In the genomic region with DNA sequence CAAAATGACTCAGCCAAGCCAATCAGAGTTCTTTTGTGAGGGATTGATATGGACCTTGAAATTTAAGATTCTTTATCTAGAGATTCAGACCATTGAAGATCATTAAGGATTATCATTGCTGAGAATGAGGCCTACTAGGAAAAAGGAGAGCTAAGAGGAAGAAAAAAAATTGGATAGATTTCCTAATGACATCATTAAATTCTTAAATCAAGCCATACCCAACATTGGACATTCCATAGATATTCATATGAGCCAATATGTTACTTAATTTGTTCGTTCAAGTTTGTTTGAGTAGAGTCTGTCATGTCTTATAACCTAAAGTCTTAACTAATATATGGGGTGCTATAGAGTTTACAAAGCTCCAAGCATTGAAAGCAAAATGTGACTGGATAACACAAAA, we compare ENCODE assay signal across 25 cellular contexts.
DNase-seq lines count a peak whose midpoint lies in the region; ATAC-seq, FAIRE-seq and TF ChIP-seq lines count a peak whose summit lies in the region.
"Had no signal": no experiment of that assay in that cellular context is flagged by ENCODE, and none has a peak within 500 bp of the region (broad histone marks: within the 10 kb centered on the region; RNA-seq: fewer than 3 reads in every experiment).

No MANE protein-coding gene starts in this region.

- H4K91ac ChIP-seq in neuronal stem cell (ENCODE audit: low read depth, low read length, poor library complexity) = no peak overlapping the region

- in situ Hi-C loops in HepG2 (cut with HindIII; ENCODE audit: extremely low pct_ligation_motif_present, low pct_unique_long_range_greater_than_20kb) = no loop called here

- no peak overlapping the region for H2AK5ac ChIP-seq in neuronal stem cell (ENCODE audit: low read depth, low read length)

- no TSS peak for BruUV-seq in HepG2 (replicated peaks; lab: Mats Ljungman, UMichigan)

- H2BK12ac ChIP-seq in neuronal stem cell (ENCODE audit: low read length) = no peak overlapping the region

- DNase-seq in HepG2 (ENCODE audit: low spot score) (no peak), right lobe of liver (no peak), neuronal stem cell (ENCODE audit: low spot score) (no peak), smooth muscle cell (lab: John Stamatoyannopoulos, UW; ENCODE audit: unreplicated experiment) (no peak), ascending aorta (ENCODE audit: low spot score in 2 of 2) (no peak), tibial nerve (ENCODE audit: low spot score in 2 of 2) (no peak)
- no peak for DNase-seq in activated CD4-positive, alpha-beta T cell treated with anti-CD3 and anti-CD28 coated beads, Interleukin-2, amount 50 U/mL, for 48 hours
- DNase-seq: ACHN; BE2C; C1 segment of cervical spinal cord; CD4-positive, alpha-beta memory T cell; CD4-positive, CD25-positive, alpha-beta regulatory T cell; CD8-positive, alpha-beta memory T cell; COR-L47; DMS 273 treated with DMSO at 0.1 percent for 48 hours; DMS153; DMS79 treated with DMSO at 0.1 percent for 48 hours; GF-D8 had no signal

- H3K27ac ChIP-seq in HepG2 (ENCODE audit: extremely low read length, insufficient read depth, low read length) (no peak overlapping the region), right lobe of liver (no peak overlapping the region), mesodermal cell (ENCODE audit: low read depth, low read length, severe bottlenecking) (peak overlapping the region; percentile 82), neuronal stem cell (replicated peaks; ENCODE audit: low read length) (no peak overlapping the region), smooth muscle cell (ENCODE audit: low read depth) (peak overlapping the region; percentile 12), ascending aorta (no peak overlapping the region), tibial nerve (no peak overlapping the region)
- H3K27ac ChIP-seq: 22Rv1, BLaER1 had no signal

- H3K18ac ChIP-seq in neuronal stem cell (ENCODE audit: low read length) = no peak overlapping the region

- H3K4me3 ChIP-seq in HepG2 (replicated peaks in 1 of 3; ENCODE audit: insufficient read depth in 1 of 3, low read depth in 2 of 3, low read length in 3 of 3) = no peak overlapping the region
- H3K4me3 ChIP-seq in right lobe of liver = no peak overlapping the region
- H3K4me3 ChIP-seq in mesodermal cell (ENCODE audit: extremely low read depth, insufficient read depth, low read length, poor library complexity, severe bottlenecking) = no peak overlapping the region
- H3K4me3 ChIP-seq in neuronal stem cell (ENCODE audit: low read length in 2 of 2) = no peak overlapping the region
- no peak overlapping the region for H3K4me3 ChIP-seq in smooth muscle cell
- no peak overlapping the region for H3K4me3 ChIP-seq in ascending aorta
- no peak overlapping the region for H3K4me3 ChIP-seq in tibial nerve
- H3K4me3 ChIP-seq: BLaER1 had no signal

- ATAC-seq in HepG2 (no peak), right lobe of liver (no peak)

- H3K36me3 ChIP-seq in HepG2 (replicated peaks in 1 of 2; ENCODE audit: control insufficient read depth in 1 of 2, insufficient read depth in 2 of 2, low read length in 2 of 2) = no peaks in the 10 kb centered on the region
- H3K36me3 ChIP-seq in right lobe of liver = no peaks in the 10 kb centered on the region
- no peaks in the 10 kb centered on the region for H3K36me3 ChIP-seq in mesodermal cell (ENCODE audit: control insufficient read depth, insufficient read depth, low read length)
- H3K36me3 ChIP-seq in neuronal stem cell (replicated peaks in 1 of 2; ENCODE audit: control insufficient read depth in 2 of 2, insufficient read depth in 2 of 2, low read length in 2 of 2) = no peaks in the 10 kb centered on the region
- H3K36me3 ChIP-seq in smooth muscle cell (ENCODE audit: low read depth) = no peaks in the 10 kb centered on the region
- no peaks in the 10 kb centered on the region for H3K36me3 ChIP-seq in ascending aorta
- H3K36me3 ChIP-seq in tibial nerve = no peaks in the 10 kb centered on the region
- H3K36me3 ChIP-seq: BE2C, BLaER1 had no signal

- H3K4me2 ChIP-seq in HepG2 (ENCODE audit: low read depth, low read length) (no peak overlapping the region), neuronal stem cell (ENCODE audit: insufficient read depth, low read length, poor library complexity, severe bottlenecking) (no peak overlapping the region), smooth muscle cell (no peak overlapping the region)
- H3K4me2 ChIP-seq: BLaER1 had no signal

- H2BK5ac ChIP-seq in neuronal stem cell (ENCODE audit: low read length) = no peak overlapping the region

- no peak overlapping the region for H2BK15ac ChIP-seq in neuronal stem cell (ENCODE audit: low read length)

- 0% methylated on average over 1 of the region's 1 CpG for WGBS in HepG2 (ENCODE audit: low lambda C conversion rate)
- WGBS in right lobe of liver (ENCODE audit: insufficient coverage, low coverage, low lambda C conversion rate, missing lambda C conversion rate) = 42% methylated on average over 1 of the region's 1 CpG
- WGBS in mesodermal cell (ENCODE audit: insufficient coverage in 2 of 2), 2 experiments = no CpG with 5 or more reads among the region's 1 CpG
- no CpG with 5 or more reads among the region's 1 CpG for WGBS in neuronal stem cell (ENCODE audit: extremely low coverage in 2 of 2, insufficient read length in 2 of 2, insufficient replicate concordance in 1 of 2), 2 donors
- WGBS in smooth muscle cell (ENCODE audit: low lambda C conversion rate) = 84% methylated on average over 1 of the region's 1 CpG
- 59 to 61% methylated on average over 1 of the region's 1 CpG for WGBS in tibial nerve, 2 donors

- POLR2A ChIA-PET in HepG2 (lab: Yijun Ruan, JAX) = no interaction called here

- TF ChIP-seq EP300 in HepG2 (IDR thresholded peaks at IDR 0.05; ENCODE audit: low read depth in 2 of 2, low read length in 2 of 2) (no peak), HepG2 (CRISPR knock-in tag; IDR thresholded peaks at IDR 0.05; ENCODE audit: borderline replicate concordance) (no peak), tibial nerve (IDR thresholded peaks at IDR 0.05) (no peak)

- no peaks in the 10 kb centered on the region for H3K27me3 ChIP-seq in HepG2 (ENCODE audit: control insufficient read depth in 1 of 2, insufficient read depth in 2 of 2, low read length in 2 of 2)
- H3K27me3 ChIP-seq in right lobe of liver = no peaks in the 10 kb centered on the region
- no peaks in the 10 kb centered on the region for H3K27me3 ChIP-seq in neuronal stem cell (ENCODE audit: control insufficient read depth in 3 of 3, insufficient read depth in 3 of 3, low read depth in 1 of 3, low read length in 3 of 3)
- H3K27me3 ChIP-seq in smooth muscle cell (ENCODE audit: low read depth) = no peaks in the 10 kb centered on the region
- H3K27me3 ChIP-seq in ascending aorta = no peaks in the 10 kb centered on the region
- H3K27me3 ChIP-seq in tibial nerve = no peaks in the 10 kb centered on the region
- H3K27me3 ChIP-seq: BE2C, BLaER1 had no signal

- H3K4me1 ChIP-seq in HepG2 (ENCODE audit: insufficient read depth, low read length) = no peaks in the 10 kb centered on the region
- no peaks in the 10 kb centered on the region for H3K4me1 ChIP-seq in right lobe of liver
- H3K4me1 ChIP-seq in mesodermal cell (ENCODE audit: control insufficient read depth, insufficient read depth, low read length, poor library complexity, severe bottlenecking) = peaks cover 24% of the 10 kb centered on the region
- H3K4me1 ChIP-seq in neuronal stem cell (ENCODE audit: control insufficient read depth in 2 of 2, insufficient read depth in 1 of 2, low read depth in 1 of 2, low read length in 2 of 2) = peaks cover 0 to 16% of the 10 kb centered on the region in 2 donors
- peaks cover 4% of the 10 kb centered on the region for H3K4me1 ChIP-seq in smooth muscle cell (ENCODE audit: low read depth)
- H3K4me1 ChIP-seq in ascending aorta = no peaks in the 10 kb centered on the region
- H3K4me1 ChIP-seq in tibial nerve = no peaks in the 10 kb centered on the region

- H3K23ac ChIP-seq in neuronal stem cell (ENCODE audit: low read depth, low read length, poor library complexity) = no peak overlapping the region

- H2AFZ ChIP-seq in HepG2 (ENCODE audit: low read length) (no peak overlapping the region), neuronal stem cell (ENCODE audit: low read length) (peak overlapping the region; percentile 62), smooth muscle cell (ENCODE audit: low read depth) (peak overlapping the region; percentile 3)

- CTCF ChIA-PET in HepG2 (lab: Yijun Ruan, JAX; ENCODE audit: low intra/inter-chr PET ratio, low total read pairs) = no interaction called here

- H3K14ac ChIP-seq in neuronal stem cell (ENCODE audit: low read length) = no peak overlapping the region

- TF ChIP-seq CTCF in HepG2 (CRISPR knock-in tag; IDR thresholded peaks at IDR 0.05) (no peak), right lobe of liver (IDR thresholded peaks at IDR 0.05) (no peak), smooth muscle cell (IDR thresholded peaks at IDR 0.05; ENCODE audit: borderline replicate concordance, insufficient read depth, poor library complexity, severe bottlenecking) (no peak), ascending aorta (IDR thresholded peaks at IDR 0.05) (no peak), tibial nerve (IDR thresholded peaks at IDR 0.05) (no peak)

- no peak overlapping the region for H3K9ac ChIP-seq in HepG2 (ENCODE audit: insufficient read depth, low read depth, low read length)
- H3K9ac ChIP-seq in neuronal stem cell (ENCODE audit: low read depth, low read length, poor library complexity) = no peak overlapping the region
- H3K9ac ChIP-seq in smooth muscle cell (ENCODE audit: low read depth) = no peak overlapping the region
- H3K9ac ChIP-seq: BLaER1 had no signal

- H4K20me1 ChIP-seq in HepG2 (ENCODE audit: insufficient read depth, low read length) (no peaks in the 10 kb centered on the region), smooth muscle cell (ENCODE audit: low read depth) (no peaks in the 10 kb centered on the region)
- H4K20me1 ChIP-seq: BLaER1 had no signal

- TF ChIP-seq RAD21 in HepG2 (CRISPR knock-in tag; IDR thresholded peaks at IDR 0.05) = no peak

- no peak for FAIRE-seq in HepG2 (lab: Jason Lieb, UNC)
- FAIRE-seq: A204.1, G401.6, GM12891, GM18507 had no signal

- no peak overlapping the region for H2BK120ac ChIP-seq in neuronal stem cell (ENCODE audit: low read depth, low read length)

- TF ChIP-seq POLR2A in HepG2 (IDR thresholded peaks at IDR 0.05; ENCODE audit: insufficient read depth in 1 of 2, low read depth in 2 of 2, low read length in 2 of 2) (no peak), right lobe of liver (IDR thresholded peaks at IDR 0.05) (no peak), tibial nerve (IDR thresholded peaks at IDR 0.05) (no peak)

- no peaks in the 10 kb centered on the region for H3K79me2 ChIP-seq in HepG2 (ENCODE audit: insufficient read depth, low read length)
- H3K79me2 ChIP-seq in smooth muscle cell (ENCODE audit: low read depth) = no peaks in the 10 kb centered on the region

- no peaks in the 10 kb centered on the region for H3K79me1 ChIP-seq in neuronal stem cell (ENCODE audit: low read depth, low read length)

- intact Hi-C loops in HepG2 (cut with micrococcal nuclease; ENCODE audit: unreplicated experiment) (no loop called here), right lobe of liver (cut with DNase I) (no loop called here), ascending aorta (cut with DNase I) (no loop called here)

- no peaks in the 10 kb centered on the region for H3F3A ChIP-seq in smooth muscle cell (ENCODE audit: low read depth)

- H3K4ac ChIP-seq in neuronal stem cell (ENCODE audit: low read length) = no peak overlapping the region

- no peak overlapping the region for H4K8ac ChIP-seq in neuronal stem cell (ENCODE audit: low read depth, low read length)

- H3K9me3 ChIP-seq in HepG2 (ENCODE audit: low read length) (no peaks in the 10 kb centered on the region), right lobe of liver (no peaks in the 10 kb centered on the region), mesodermal cell (ENCODE audit: control insufficient read depth, low read length) (no peaks in the 10 kb centered on the region), neuronal stem cell (replicated peaks in 1 of 2; ENCODE audit: control insufficient read depth in 2 of 2, insufficient read depth in 1 of 2, low read depth in 1 of 2, low read length in 2 of 2) (no peaks in the 10 kb centered on the region), smooth muscle cell (replicated peaks; ENCODE audit: low read depth) (no peaks in the 10 kb centered on the region), ascending aorta (no peaks in the 10 kb centered on the region), tibial nerve (no peaks in the 10 kb centered on the region)
- H3K9me3 ChIP-seq: BE2C, BLaER1 had no signal

Comparison
In these comparisons a context has a peak if more than half of its experiments do, and no peak if none do; other contexts are left out.
1. H3K27ac ChIP-seq: peak in mesodermal cell (single experiment) and smooth muscle cell (single experiment); none in HepG2 (single experiment), right lobe of liver (0 of 3), neuronal stem cell (single experiment), ascending aorta (0 of 2) and tibial nerve (0 of 4).